8 cellular contexts compared by ENCODE assay signal in the genomic region with DNA sequence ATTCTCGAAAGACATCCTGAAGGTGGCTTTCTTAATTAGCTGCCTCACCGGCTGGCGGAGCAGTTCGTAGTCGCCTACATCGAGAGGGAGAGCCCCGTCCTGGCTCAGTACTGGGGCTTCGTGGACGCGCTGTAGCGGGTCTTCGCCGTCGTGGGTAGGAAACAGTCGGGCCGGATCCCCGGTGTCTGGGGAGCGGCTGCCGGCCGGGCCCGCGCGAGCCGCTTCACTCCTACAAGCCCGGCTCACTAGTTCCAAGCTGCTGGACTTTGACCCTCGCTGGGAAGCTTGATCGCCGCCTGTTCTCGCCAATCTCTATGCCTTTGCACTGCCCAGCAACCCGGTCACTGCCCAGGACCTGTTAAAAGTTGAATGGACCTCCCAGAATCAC. TPM values are rescaled to one million over a fixed set of nuclear protein-coding genes. Genes with fewer than 3 reads are reported as not detected.
DNase-seq lines count a peak whose midpoint lies in the region; ATAC-seq and TF ChIP-seq lines count a peak whose summit lies in the region.

No MANE protein-coding gene starts in this region.

- H3K4me1 ChIP-seq in esophagus muscularis mucosa = peaks cover 18 to 38% (median 36%) of the 10 kb centered on the region in 4 donors

- H3K27me3 ChIP-seq in esophagus muscularis mucosa = no peaks in the 10 kb centered on the region

- H3K4me3 ChIP-seq in esophagus muscularis mucosa = peak overlapping the region; percentile 70 to 82 (median 78)

- peaks cover 3% of the 10 kb centered on the region for H3K9me3 Mint-ChIP-seq in activated T-cell treated with anti-CD3 and anti-CD28 coated beads, Interleukin-2, amount 50 U/mL, for 24 hours
- no peaks in the 10 kb centered on the region for H3K9me3 Mint-ChIP-seq in naive B cell

- H3K27me3 Mint-ChIP-seq in activated T-cell treated with anti-CD3 and anti-CD28 coated beads, Interleukin-2, amount 50 U/mL, for 24 hours = no peaks in the 10 kb centered on the region
- peaks cover 0 to 10% (median 0%) of the 10 kb centered on the region in 3 donors for H3K27me3 Mint-ChIP-seq in naive B cell

- H3K27ac Mint-ChIP-seq in activated T-cell treated with anti-CD3 and anti-CD28 coated beads, Interleukin-2, amount 50 U/mL, for 24 hours = peak overlapping the region; percentile 99
- peak overlapping the region; percentile 94 to 99 (median 96) for H3K27ac Mint-ChIP-seq in naive B cell

- no peak for TF ChIP-seq CTCF in esophagus muscularis mucosa (IDR thresholded peaks at IDR 0.05)

- peak overlapping the region; percentile 92 for H3K4me3 Mint-ChIP-seq in activated T-cell treated with anti-CD3 and anti-CD28 coated beads, Interleukin-2, amount 50 U/mL, for 24 hours
- peak overlapping the region; percentile 91 to 98 (median 96) for H3K4me3 Mint-ChIP-seq in naive B cell

- peak; percentile 65 for DNase-seq in GM03348 (ENCODE audit: low spot score)
- peak; percentile 31 for DNase-seq in LoVo (ENCODE audit: low spot score)
- DNase-seq in activated T-cell treated with anti-CD3 and anti-CD28 coated beads, Interleukin-2, amount 50 U/mL, for 24 hours = no peak
- DNase-seq in esophagus muscularis mucosa (ENCODE audit: extremely low spot score) = no peak
- DNase-seq in naive B cell = no peak
- DNase-seq in NCI-H526 treated with DMSO at 0.1 percent for 48 hours (lab: John Stamatoyannopoulos, UW) = no peak

- peak; percentile 47 for ATAC-seq in GM21717 (IDR thresholded peaks at IDR 0.05; ENCODE audit: unreplicated experiment)
- peak; percentile 59 to 64 for ATAC-seq in naive B cell (ENCODE audit: low read depth in 2 of 2)

- no peaks in the 10 kb centered on the region for H3K9me3 ChIP-seq in esophagus muscularis mucosa

- peaks cover 58% of the 10 kb centered on the region for H3K36me3 Mint-ChIP-seq in activated T-cell treated with anti-CD3 and anti-CD28 coated beads, Interleukin-2, amount 50 U/mL, for 24 hours (ENCODE audit: low read depth)
- H3K36me3 Mint-ChIP-seq in naive B cell = peaks cover 8 to 18% of the 10 kb centered on the region in 2 donors

- peaks cover 0 to 32% (median 17%) of the 10 kb centered on the region in 4 donors for H3K36me3 ChIP-seq in esophagus muscularis mucosa

- 3% methylated on average over 21 of the region's 30 CpGs for WGBS in esophagus muscularis mucosa

- H3K27ac ChIP-seq in esophagus muscularis mucosa (replicated peaks in 1 of 4) (peak overlapping the region; percentile 96 to 98 (median 97)), temporal lobe (ENCODE audit: low read depth, low read length) (peak overlapping the region; percentile 85)

- H3K4me1 Mint-ChIP-seq in activated T-cell treated with anti-CD3 and anti-CD28 coated beads, Interleukin-2, amount 50 U/mL, for 24 hours (ENCODE audit: low read depth) = peaks cover 58% of the 10 kb centered on the region
- peaks cover 23 to 41% (median 35%) of the 10 kb centered on the region in 3 donors for H3K4me1 Mint-ChIP-seq in naive B cell

- TF ChIP-seq EP300 in esophagus muscularis mucosa (IDR thresholded peaks at IDR 0.05) = no peak

- TF ChIP-seq POLR2A in esophagus muscularis mucosa (IDR thresholded peaks at IDR 0.05; ENCODE audit: low read depth) = no peak

- intact Hi-C loops in esophagus muscularis mucosa (cut with DNase I) = loop anchor here (2.0 kb wide), 1 partner anchor 58 kb away; no protein-coding TSS in a partner anchor

RNA-seq across cellular contexts. Expression of gene AKAIN1, which starts 41.3 kb away (rescaled TPM):
- total RNA-seq in esophagus muscularis mucosa = not detected
- polyA plus RNA-seq in naive B cell (ENCODE audit: low read depth in 6 of 6) = not detected
- 2.5 TPM for total RNA-seq in temporal lobe

RNA-seq across cellular contexts. Expression of gene ZBTB14, which starts 57.2 kb away (rescaled TPM):
- total RNA-seq in esophagus muscularis mucosa (10 to 100 TPM in 3 of 4 donors, 1 to 10 TPM in 1; 9.8 to 15.6 (median 11.2) TPM), temporal lobe (18.9 TPM)
- polyA plus RNA-seq in naive B cell (ENCODE audit: low read depth in 6 of 6) = 10 to 100 TPM in 5 of 6 donors, 1 to 10 TPM in 1; 9.8 to 21.0 (median 15.8) TPM

Comparison
In these comparisons a context has a peak if more than half of its experiments do, and no peak if none do; other contexts are left out.
1. DNase-seq: peak in GM03348 (single experiment) and LoVo (single experiment); none in activated T-cell treated with anti-CD3 and anti-CD28 coated beads, Interleukin-2, amount 50 U/mL, for 24 hours (single experiment), esophagus muscularis mucosa (single experiment), naive B cell (single experiment) and NCI-H526 treated with DMSO at 0.1 percent for 48 hours (single experiment).